ENCODE assay signal across 17 cellular contexts in genomic region chr4:152244659-152245058, GRCh38.
"Had no signal": no experiment of that assay in that cellular context is flagged by ENCODE, and none has a peak within 500 bp of the region (broad histone marks: within the 10 kb centered on the region; RNA-seq: fewer than 3 reads in every experiment).

No MANE protein-coding gene starts in this region.

- ATAC-seq: effector memory CD8-positive, alpha-beta T cell; mucosa of descending colon; natural killer cell had no signal

- H3K36me3 ChIP-seq: esophagus squamous epithelium, neural progenitor cell, ovary, right atrium auricular region, tibial nerve, upper lobe of right lung, vagina had no signal

- H3K4me3 ChIP-seq: esophagus squamous epithelium, mucosa of descending colon, neural progenitor cell, ovary, right atrium auricular region, tibial nerve, upper lobe of right lung, vagina had no signal

- DNase-seq: effector memory CD8-positive, alpha-beta T cell; esophagus squamous epithelium; foreskin keratinocyte; kidney; left cardiac atrium; mammary epithelial cell; natural killer cell; ovary; small intestine; stimulated activated CD4-positive, alpha-beta T cell treated with anti-CD3 and anti-CD28 coated beads, Interleukin-12 subunit alpha, Interleukin-12 subunit beta, amount 100 ng/mL, for 4 hours; stimulated activated naive CD4-positive, alpha-beta T cell treated with Interleukin-2 at 50 U/mL for 16 hours; upper lobe of right lung had no signal

- H3K4me1 ChIP-seq: foreskin keratinocyte, neural progenitor cell, upper lobe of right lung, vagina had no signal

- H3K4me2 ChIP-seq: neural progenitor cell had no signal

- H3K36me3 Mint-ChIP-seq: natural killer cell, neural progenitor cell had no signal

- H3K4me3 Mint-ChIP-seq: effector memory CD8-positive, alpha-beta T cell; natural killer cell; neural progenitor cell had no signal

- H3K27me3 ChIP-seq: esophagus squamous epithelium, foreskin keratinocyte, neural progenitor cell, ovary, right atrium auricular region, tibial nerve, upper lobe of right lung, vagina had no signal

- H3K4me1 Mint-ChIP-seq: neural progenitor cell had no signal

- H3K27ac ChIP-seq: foreskin keratinocyte, neural progenitor cell, ovary, right atrium auricular region, tibial nerve, upper lobe of right lung, vagina had no signal

- H3K9me3 Mint-ChIP-seq: effector memory CD8-positive, alpha-beta T cell; natural killer cell; neural progenitor cell had no signal

- H3K9ac ChIP-seq: neural progenitor cell had no signal

- H3K9me3 ChIP-seq: esophagus squamous epithelium, mucosa of descending colon, ovary, right atrium auricular region, tibial nerve, upper lobe of right lung, vagina had no signal

- H3K27ac Mint-ChIP-seq: effector memory CD8-positive, alpha-beta T cell; natural killer cell; neural progenitor cell had no signal
